10 cellular contexts compared by ENCODE assay signal in the genomic region with DNA sequence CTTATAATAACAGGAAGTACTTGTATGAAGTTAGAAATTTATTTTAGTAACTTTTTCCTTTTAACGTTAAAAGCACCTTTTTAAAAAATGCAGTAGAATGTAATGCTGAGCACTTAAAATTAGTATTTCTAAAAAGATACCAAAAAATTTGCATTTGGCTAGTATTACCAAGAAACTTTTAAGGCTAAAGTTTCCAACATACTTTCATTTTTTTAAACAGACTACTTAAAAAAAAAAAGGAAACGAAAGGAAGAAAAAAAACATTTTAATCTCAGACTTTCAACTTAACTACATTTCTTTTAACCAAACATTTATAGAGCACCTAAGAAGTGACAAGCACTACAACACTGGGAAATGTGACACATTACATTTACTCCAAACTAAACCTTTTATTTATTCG.
DNase-seq lines count a peak whose midpoint lies in the region; TF ChIP-seq lines count a peak whose summit lies in the region.
"Had no signal": no experiment of that assay in that cellular context is flagged by ENCODE, and none has a peak within 500 bp of the region (broad histone marks: within the 10 kb centered on the region; RNA-seq: fewer than 3 reads in every experiment).

No MANE protein-coding gene starts in this region.

- H3K4me3 ChIP-seq in OCI-LY3 (ENCODE audit: low read length) (peak overlapping the region; percentile 85), parathyroid adenoma (ENCODE audit: low read depth, low read length) (peak overlapping the region; percentile 5)

- peaks cover 27% of the 10 kb centered on the region for H3K4me1 ChIP-seq in OCI-LY3 (ENCODE audit: low read length)
- H3K4me1 ChIP-seq in parathyroid adenoma = peaks cover 3% of the 10 kb centered on the region

- H3K4me2 ChIP-seq in OCI-LY3 (ENCODE audit: low read length) = peak overlapping the region; percentile 80
- H3K4me2 ChIP-seq in parathyroid adenoma (ENCODE audit: low read length) = no peak overlapping the region

- peaks cover 63% of the 10 kb centered on the region for H4K20me1 ChIP-seq in OCI-LY3 (ENCODE audit: insufficient read depth, low read length)

- H3K36me3 ChIP-seq in OCI-LY3 (replicated peaks; ENCODE audit: low read depth, low read length) (peaks cover 28% of the 10 kb centered on the region), parathyroid adenoma (ENCODE audit: control insufficient read depth, insufficient read depth, low read length) (no peaks in the 10 kb centered on the region)

- peaks cover 92% of the 10 kb centered on the region for H3K79me2 ChIP-seq in OCI-LY3 (ENCODE audit: low read length)
- peaks cover 45% of the 10 kb centered on the region for H3K79me2 ChIP-seq in parathyroid adenoma

- DNase-seq in GM20000 (ENCODE audit: low spot score) (peak; percentile 25), epithelial cell of prostate (ENCODE audit: low read depth, low spot score) (no peak), HCEC 1CT (no peak), NCI-H1436 treated with DMSO at 0.1 percent for 48 hours (lab: John Stamatoyannopoulos, UW) (no peak), NCI-H1105 treated with DMSO at 0.1 percent for 48 hours (lab: John Stamatoyannopoulos, UW) (no peak), hypothalamus (lab: John Stamatoyannopoulos, UW) (no peak)
- DNase-seq: activated naive CD4-positive, alpha-beta T cell treated with anti-CD3 and anti-CD28 coated beads, Interleukin-2, amount 50 U/mL, for 16 hours; H7 had no signal

- peak overlapping the region; percentile 72 for H3K27ac ChIP-seq in OCI-LY3 (ENCODE audit: low read length)
- peak overlapping the region; percentile 91 for H3K27ac ChIP-seq in epithelial cell of prostate
- H3K27ac ChIP-seq in parathyroid adenoma = no peak overlapping the region

- H2AFZ ChIP-seq in OCI-LY3 (ENCODE audit: low read depth, low read length) (no peak overlapping the region), parathyroid adenoma (no peak overlapping the region)

- TF ChIP-seq CTCF in GM20000 (IDR thresholded peaks at IDR 0.05; ENCODE audit: extremely low read depth, missing control alignments) = no peak
- TF ChIP-seq CTCF in OCI-LY3 (IDR thresholded peaks at IDR 0.05; ENCODE audit: low read depth, low read length) = no peak
- no peak for TF ChIP-seq CTCF in parathyroid adenoma (IDR thresholded peaks at IDR 0.05)

- H3K9ac ChIP-seq in OCI-LY3 (ENCODE audit: low read length) (peak overlapping the region; percentile 93), parathyroid adenoma (no peak overlapping the region)

- no peaks in the 10 kb centered on the region for H3K27me3 ChIP-seq in OCI-LY3 (ENCODE audit: low read depth, low read length)
- H3K27me3 ChIP-seq in parathyroid adenoma (ENCODE audit: control insufficient read depth, insufficient read depth, low read length) = no peaks in the 10 kb centered on the region

- H3K9me3 ChIP-seq in OCI-LY3 (ENCODE audit: insufficient read depth, low read length) (no peaks in the 10 kb centered on the region), parathyroid adenoma (ENCODE audit: control insufficient read depth, low read length) (no peaks in the 10 kb centered on the region)
